In the genomic region with DNA sequence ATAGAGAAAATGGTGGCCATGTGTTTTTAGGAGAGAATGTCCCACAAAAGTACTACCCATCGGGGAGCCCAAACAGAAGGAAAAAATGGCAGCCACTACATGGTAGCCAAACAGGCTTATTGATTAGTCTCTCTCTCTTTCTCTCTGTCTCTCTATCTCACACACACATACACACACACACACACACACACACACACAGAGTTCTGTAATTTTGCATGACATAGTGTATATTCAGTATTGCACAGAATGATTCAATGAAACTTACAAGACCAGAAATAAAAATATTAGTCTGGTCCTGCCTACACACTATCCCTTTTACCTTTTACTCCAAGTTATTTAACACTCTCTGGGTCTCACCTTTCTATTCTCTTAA, we compare ENCODE assay signal across 10 cellular contexts.
A peak's percentile ranks its signal among the peaks of the same experiment; 100 is the strongest.
DNase-seq lines count a peak whose midpoint lies in the region; ATAC-seq and TF ChIP-seq lines count a peak whose summit lies in the region.
"Had no signal": no experiment of that assay in that cellular context is flagged by ENCODE, and none has a peak within 500 bp of the region (broad histone marks: within the 10 kb centered on the region; RNA-seq: fewer than 3 reads in every experiment).

No MANE protein-coding gene starts in this region.

- H3K27ac Mint-ChIP-seq in CD4-positive, CD25-positive, alpha-beta regulatory T cell: peak overlapping the region; percentile 84 to 97 (median 90)
- H3K27ac Mint-ChIP-seq in activated T-helper 2 cell treated with anti-CD3 and anti-CD28 coated beads, Interferon-gamma antibody, Interleukin-2, Interleukin-4, amounts not matched to agents 10 μg/mL and 5 μg/mL and 100 μg/mL, durations not matched to agents 14 hours and 24 hours and 36 hours: peak overlapping the region; percentile 84
- H3K27ac Mint-ChIP-seq in naive B cell: peak overlapping the region; percentile 89 to 98 (median 94)

- in situ Hi-C loops in IMR-90 (cut with MboI; ENCODE audit: low sequenced_read_pairs): loop anchor here (10.0 kb wide), 1 partner anchor 123 kb away; the partner anchor contains the start of gene SLC39A10

- peak overlapping the region; percentile 33 for H3K14ac ChIP-seq in IMR-90 (replicated peaks; ENCODE audit: low read depth, low read length)

- TF ChIP-seq CTCF in IMR-90 (conservative IDR thresholded peaks at IDR 0.05; ENCODE audit: low read depth, low read length): no peak
- no peak for TF ChIP-seq CTCF in lower leg skin (IDR thresholded peaks at IDR 0.05)

- peak overlapping the region; percentile 44; the same call in 1 of the 2 replicates for H2AK5ac ChIP-seq in IMR-90 (ENCODE audit: low read depth, low read length)

- H3K27me3 Mint-ChIP-seq in CD4-positive, CD25-positive, alpha-beta regulatory T cell: no peaks in the 10 kb centered on the region
- H3K27me3 Mint-ChIP-seq in activated T-helper 2 cell treated with anti-CD3 and anti-CD28 coated beads, Interferon-gamma antibody, Interleukin-2, Interleukin-4, amounts not matched to agents 10 μg/mL and 5 μg/mL and 100 μg/mL, durations not matched to agents 14 hours and 24 hours and 36 hours (ENCODE audit: low read depth): no peaks in the 10 kb centered on the region
- no peaks in the 10 kb centered on the region for H3K27me3 Mint-ChIP-seq in naive B cell

- peak overlapping the region; percentile 97 for H2BK5ac ChIP-seq in IMR-90 (ENCODE audit: low read depth, low read length, poor library complexity, severe bottlenecking)

- no peaks in the 10 kb centered on the region for H3K27me3 ChIP-seq in CD4-positive, CD25-positive, alpha-beta regulatory T cell (ENCODE audit: control insufficient read depth, insufficient read depth, low read length)
- H3K27me3 ChIP-seq in IMR-90 (ENCODE audit: control insufficient read depth, insufficient read depth, low read length): no peaks in the 10 kb centered on the region

- no peaks in the 10 kb centered on the region for H3K9me3 ChIP-seq in CD4-positive, CD25-positive, alpha-beta regulatory T cell (ENCODE audit: control insufficient read depth in 2 of 2, low read length in 2 of 2)
- H3K9me3 ChIP-seq in IMR-90 (ENCODE audit: control insufficient read depth, insufficient read depth, low read length): no peaks in the 10 kb centered on the region

- WGBS in IMR-90 (ENCODE audit: extremely low coverage in 2 of 2, insufficient read length in 1 of 2), 2 experiments: no CpG with 5 or more reads among the region's 1 CpG
- WGBS in lower leg skin, 2 donors: 93 to 97% methylated on average over 1 of the region's 1 CpG

- dilution Hi-C loops in IMR-90 (cut with HindIII; ENCODE audit: low sequenced_read_pairs, unreplicated experiment): no loop called here

- no peak for TF ChIP-seq RAD21 in IMR-90 (IDR thresholded peaks at IDR 0.05; ENCODE audit: low read length)

- no peak for DNase-seq in CD4-positive, CD25-positive, alpha-beta regulatory T cell
- DNase-seq in IMR-90 (no peak), naive B cell (no peak), DMS53 treated with DMSO at 0.1 percent for 48 hours (lab: John Stamatoyannopoulos, UW; ENCODE audit: unreplicated experiment) (no peak), lower leg skin (ENCODE audit: low spot score in 2 of 2) (no peak)
- DNase-seq in activated T-helper 2 cell treated with anti-CD3 and anti-CD28 coated beads, Interferon-gamma antibody, Interleukin-2, Interleukin-4, amounts not matched to agents 10 μg/mL and 5 μg/mL and 100 μg/mL, durations not matched to agents 14 hours and 24 hours and 36 hours (ENCODE audit: low spot score): no peak
- DNase-seq: NCI-H1092 treated with DMSO at 0.1 percent for 48 hours had no signal

- ATAC-seq in CD4-positive, CD25-positive, alpha-beta regulatory T cell (ENCODE audit: low read depth in 2 of 2): no peak
- no peak for ATAC-seq in IMR-90 (ENCODE audit: low read depth)
- ATAC-seq in naive B cell (ENCODE audit: low read depth in 2 of 2): no peak
- ATAC-seq in HG03432 (IDR thresholded peaks at IDR 0.05; ENCODE audit: unreplicated experiment): no peak
- ATAC-seq in HG03108 (IDR thresholded peaks at IDR 0.05; ENCODE audit: unreplicated experiment): no peak

- peak overlapping the region; percentile 92 for H3K4me3 ChIP-seq in CD4-positive, CD25-positive, alpha-beta regulatory T cell (ENCODE audit: low read depth, low read length)
- H3K4me3 ChIP-seq in IMR-90 (ENCODE audit: insufficient read depth, low read depth, low read length) (no peak overlapping the region), lower leg skin (ENCODE audit: low read depth, poor library complexity, severe bottlenecking) (no peak overlapping the region)

- peak overlapping the region; percentile 72 for H2BK120ac ChIP-seq in IMR-90 (ENCODE audit: low read depth, low read length)

- peak overlapping the region; percentile 20; the same call in 1 of the 2 replicates for H3K23ac ChIP-seq in IMR-90 (ENCODE audit: low read depth, low read length)

- BruUV-seq in IMR-90 (replicated peaks; lab: Mats Ljungman, UMichigan): no TSS peak

- H3K4me1 ChIP-seq in CD4-positive, CD25-positive, alpha-beta regulatory T cell (ENCODE audit: control insufficient read depth, insufficient read depth, low read length, poor library complexity, severe bottlenecking): peaks cover 55% of the 10 kb centered on the region
- H3K4me1 ChIP-seq in IMR-90 (ENCODE audit: control insufficient read depth, insufficient read depth, low read length): peaks cover 9% of the 10 kb centered on the region

- peak overlapping the region; percentile 68; the same call in 2 of the 3 replicates for H2BK15ac ChIP-seq in IMR-90 (ENCODE audit: low read depth, low read length)

- no peak overlapping the region for H2AK9ac ChIP-seq in IMR-90 (replicated peaks; ENCODE audit: low read depth, low read length, poor library complexity)

- peak overlapping the region; percentile 48 for H2AFZ ChIP-seq in IMR-90 (replicated peaks; ENCODE audit: low read length, poor library complexity)

- CTCF ChIA-PET in IMR-90 (lab: Yijun Ruan, JAX): interaction anchor here (0.7 kb wide), 1 partner anchor 488 kb away, joined by 3 read pairs; no protein-coding TSS in a partner anchor

- H4K20me1 ChIP-seq in IMR-90 (ENCODE audit: insufficient read depth, low read length): no peaks in the 10 kb centered on the region

- intact Hi-C loops in IMR-90 (cut with micrococcal nuclease) (loop anchor here (2.0 to 10.0 kb wide), 2 partner anchors 125 to 403 kb away; partner anchors contain the start of gene SLC39A10), lower leg skin (cut with DNase I; ENCODE audit: low total_unique reads) (no loop called here)
- intact Hi-C loops in activated T-helper 2 cell treated with anti-CD3 and anti-CD28 coated beads, Interferon-gamma antibody, Interleukin-2, Interleukin-4, amounts not matched to agents 10 μg/mL and 5 μg/mL and 100 μg/mL, durations not matched to agents 14 hours and 24 hours and 36 hours (cut with micrococcal nuclease): loop anchor here (10.0 kb wide), 5 partner anchors 533 to 1393 kb away; partner anchors contain the start of genes DNAH7, PGAP1 and STK17B

- H3K36me3 ChIP-seq in CD4-positive, CD25-positive, alpha-beta regulatory T cell (ENCODE audit: control insufficient read depth, insufficient read depth, low read length): no peaks in the 10 kb centered on the region
- no peaks in the 10 kb centered on the region for H3K36me3 ChIP-seq in IMR-90 (ENCODE audit: control insufficient read depth, insufficient read depth, low read length)

- peak overlapping the region; percentile 77 for H4K5ac ChIP-seq in IMR-90 (ENCODE audit: low read depth, low read length)

- peak overlapping the region; percentile 42 to 78; a peak in 3 of 4 replicates for H4K8ac ChIP-seq in IMR-90 (ENCODE audit: low read depth in 2 of 2, low read length in 2 of 2)

- H3K36me3 Mint-ChIP-seq in CD4-positive, CD25-positive, alpha-beta regulatory T cell: no peaks in the 10 kb centered on the region
- H3K36me3 Mint-ChIP-seq in activated T-helper 2 cell treated with anti-CD3 and anti-CD28 coated beads, Interferon-gamma antibody, Interleukin-2, Interleukin-4, amounts not matched to agents 10 μg/mL and 5 μg/mL and 100 μg/mL, durations not matched to agents 14 hours and 24 hours and 36 hours (ENCODE audit: low read depth): peaks cover 21% of the 10 kb centered on the region
- H3K36me3 Mint-ChIP-seq in naive B cell: no peaks in the 10 kb centered on the region

- H3K27ac ChIP-seq in CD4-positive, CD25-positive, alpha-beta regulatory T cell (ENCODE audit: insufficient read depth, low read length, poor library complexity, severe bottlenecking): peak overlapping the region; percentile 75
- peak overlapping the region; percentile 97; the same call in 1 of the 2 replicates for H3K27ac ChIP-seq in IMR-90 (ENCODE audit: insufficient read depth, low read length)
- H3K27ac ChIP-seq: SK-N-MC had no signal

- POLR2A ChIA-PET in IMR-90 (lab: Charles Lee; ENCODE audit: unreplicated experiment): interaction anchor here (0.7 kb wide), 1 partner anchor 128 kb away, joined by 3 read pairs; no protein-coding TSS in a partner anchor

- peaks cover 10% of the 10 kb centered on the region; the same call in 1 of the 2 replicates for H3K9me1 ChIP-seq in IMR-90 (ENCODE audit: insufficient read depth, low read length)

- peaks cover 8 to 22% of the 10 kb centered on the region in 2 experiments; a peak in 3 of 4 replicates for H3K79me1 ChIP-seq in IMR-90 (ENCODE audit: low read depth in 1 of 2, low read length in 2 of 2)

- H4K91ac ChIP-seq in IMR-90 (ENCODE audit: insufficient read depth, low read depth, low read length): peak overlapping the region; percentile 40

- TF ChIP-seq POLR2A in IMR-90 (IDR thresholded peaks at IDR 0.05; ENCODE audit: low read depth, low read length) (no peak), lower leg skin (IDR thresholded peaks at IDR 0.05) (no peak)

- peak overlapping the region; percentile 81 for H3K18ac ChIP-seq in IMR-90 (ENCODE audit: low read depth, low read length)

- no peak overlapping the region for H3K56ac ChIP-seq in IMR-90 (ENCODE audit: extremely low read depth, insufficient read depth, low read length)

- peak overlapping the region; percentile 75; the same call in 1 of the 2 replicates for H3K4ac ChIP-seq in IMR-90 (ENCODE audit: low read depth, low read length)

- peak overlapping the region; percentile 95; the same call in 1 of the 2 replicates for H3K4me2 ChIP-seq in IMR-90 (ENCODE audit: low read depth, low read length)

- peaks cover 0 to 6% (median 2%) of the 10 kb centered on the region in 7 donors for H3K9me3 Mint-ChIP-seq in CD4-positive, CD25-positive, alpha-beta regulatory T cell
- peaks cover 16% of the 10 kb centered on the region for H3K9me3 Mint-ChIP-seq in activated T-helper 2 cell treated with anti-CD3 and anti-CD28 coated beads, Interferon-gamma antibody, Interleukin-2, Interleukin-4, amounts not matched to agents 10 μg/mL and 5 μg/mL and 100 μg/mL, durations not matched to agents 14 hours and 24 hours and 36 hours
- H3K9me3 Mint-ChIP-seq in naive B cell: peaks cover 0 to 2% (median 0%) of the 10 kb centered on the region in 7 donors

- peaks cover 49 to 71% (median 62%) of the 10 kb centered on the region in 4 donors for H3K4me1 Mint-ChIP-seq in CD4-positive, CD25-positive, alpha-beta regulatory T cell
- H3K4me1 Mint-ChIP-seq in activated T-helper 2 cell treated with anti-CD3 and anti-CD28 coated beads, Interferon-gamma antibody, Interleukin-2, Interleukin-4, amounts not matched to agents 10 μg/mL and 5 μg/mL and 100 μg/mL, durations not matched to agents 14 hours and 24 hours and 36 hours (ENCODE audit: low read depth): peaks cover 63% of the 10 kb centered on the region
- peaks cover 40 to 59% (median 58%) of the 10 kb centered on the region in 3 donors for H3K4me1 Mint-ChIP-seq in naive B cell

- H3K9ac ChIP-seq in IMR-90 (ENCODE audit: low read depth, low read length): peak overlapping the region; percentile 99; the same call in 1 of the 2 replicates

- H3K4me3 Mint-ChIP-seq in CD4-positive, CD25-positive, alpha-beta regulatory T cell: peak overlapping the region; percentile 58 to 94 (median 86)
- H3K4me3 Mint-ChIP-seq in activated T-helper 2 cell treated with anti-CD3 and anti-CD28 coated beads, Interferon-gamma antibody, Interleukin-2, Interleukin-4, amounts not matched to agents 10 μg/mL and 5 μg/mL and 100 μg/mL, durations not matched to agents 14 hours and 24 hours and 36 hours (ENCODE audit: low read depth): peak overlapping the region; percentile 77
- H3K4me3 Mint-ChIP-seq in naive B cell: peak overlapping the region; percentile 15 to 93 (median 87)

- H2BK20ac ChIP-seq in IMR-90 (ENCODE audit: low read depth, low read length): peak overlapping the region; percentile 85
